ENCODE assay signal across 22 cellular contexts in the genomic region with DNA sequence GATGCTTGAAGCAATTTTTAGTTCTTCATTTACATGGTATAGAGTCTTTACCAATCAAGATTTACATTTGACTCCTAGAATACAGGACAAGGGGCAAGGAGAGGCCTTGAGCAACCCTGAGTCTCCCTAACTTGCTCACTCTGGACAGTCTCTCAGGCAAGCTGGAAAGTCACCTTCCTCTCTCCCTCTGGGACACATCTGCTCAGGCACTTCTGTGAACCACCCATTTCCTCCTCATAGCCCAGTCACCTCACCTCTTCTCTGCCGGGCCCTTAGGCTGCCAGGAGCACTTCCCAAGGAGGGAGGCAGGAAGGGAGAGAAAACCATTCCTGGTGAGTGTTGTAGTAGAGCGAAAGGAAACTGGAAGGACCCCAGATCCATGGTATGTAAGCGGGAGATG.
"Had no signal": no experiment of that assay in that cellular context is flagged by ENCODE, and none has a peak within 500 bp of the region (broad histone marks: within the 10 kb centered on the region; RNA-seq: fewer than 3 reads in every experiment).

No MANE protein-coding gene starts in this region.

- H3K4me3 Mint-ChIP-seq: activated CD4-positive, alpha-beta T cell treated with anti-CD3 and anti-CD28 coated beads, Interleukin-2, amount 10 ng/mL, durations not matched to agents 24 days and 14 days; activated CD8-positive, alpha-beta T cell treated with anti-CD3 and anti-CD28 coated beads for 36 hours; activated naive CD4-positive, alpha-beta T cell treated with anti-CD3 and anti-CD28 coated beads, Interleukin-2, amount 10 ng/mL, durations not matched to agents 7 days and 5 days; activated naive CD8-positive, alpha-beta T cell treated with anti-CD3 and anti-CD28 coated beads, Interleukin-2, amount 50 U/mL, for 24 hours; activated T-helper 17 cell treated with anti-CD3 and anti-CD28 coated beads, Interleukin-2, amount 50 U/mL, for 72 hours; memory B cell had no signal

- H3K27me3 Mint-ChIP-seq: activated CD4-positive, alpha-beta T cell treated with anti-CD3 and anti-CD28 coated beads, Interleukin-2, amount 10 ng/mL, durations not matched to agents 24 days and 14 days; activated CD8-positive, alpha-beta T cell treated with anti-CD3 and anti-CD28 coated beads for 36 hours; activated T-helper 17 cell treated with anti-CD3 and anti-CD28 coated beads, Interleukin-2, amount 50 U/mL, for 72 hours; memory B cell; naive B cell had no signal

- DNase-seq: activated CD4-positive, alpha-beta T cell treated with anti-CD3 and anti-CD28 coated beads, Interleukin-2, amount 10 ng/mL, durations not matched to agents 24 days and 14 days; activated CD8-positive, alpha-beta T cell treated with anti-CD3 and anti-CD28 coated beads for 36 hours; activated naive CD4-positive, alpha-beta T cell treated with anti-CD3 and anti-CD28 coated beads, Interleukin-2, amount 10 ng/mL, durations not matched to agents 7 days and 5 days; activated naive CD8-positive, alpha-beta T cell treated with anti-CD3 and anti-CD28 coated beads, Interleukin-2, amount 50 U/mL, for 24 hours; activated T-cell treated with anti-CD3 and anti-CD28 coated beads, Interleukin-2, amount 50 U/mL, for 1 hour; aorta; cortex of kidney; effector memory CD4-positive, alpha-beta T cell; hippocampal formation; mucosa of descending colon; naive B cell; pancreas; spleen; stimulated activated naive CD4-positive, alpha-beta T cell; T-helper 1 cell; T-helper 9 cell; tibial artery; uterus had no signal

- FAIRE-seq: islet of Langerhans, pancreas had no signal

- H3K4me1 ChIP-seq: pancreas, uterus had no signal

- H3K27ac Mint-ChIP-seq: activated CD4-positive, alpha-beta T cell treated with anti-CD3 and anti-CD28 coated beads, Interleukin-2, amount 10 ng/mL, durations not matched to agents 24 days and 14 days; activated CD8-positive, alpha-beta T cell treated with anti-CD3 and anti-CD28 coated beads for 36 hours; activated naive CD4-positive, alpha-beta T cell treated with anti-CD3 and anti-CD28 coated beads, Interleukin-2, amount 10 ng/mL, durations not matched to agents 7 days and 5 days; activated naive CD8-positive, alpha-beta T cell treated with anti-CD3 and anti-CD28 coated beads, Interleukin-2, amount 50 U/mL, for 24 hours; activated T-helper 17 cell treated with anti-CD3 and anti-CD28 coated beads, Interleukin-2, amount 50 U/mL, for 72 hours; memory B cell; naive B cell had no signal

- H3K4me1 Mint-ChIP-seq: activated CD4-positive, alpha-beta T cell treated with anti-CD3 and anti-CD28 coated beads, Interleukin-2, amount 10 ng/mL, durations not matched to agents 24 days and 14 days; activated naive CD4-positive, alpha-beta T cell treated with anti-CD3 and anti-CD28 coated beads, Interleukin-2, amount 10 ng/mL, durations not matched to agents 7 days and 5 days had no signal

- H3K36me3 Mint-ChIP-seq: activated naive CD4-positive, alpha-beta T cell treated with anti-CD3 and anti-CD28 coated beads, Interleukin-2, amount 10 ng/mL, durations not matched to agents 7 days and 5 days; memory B cell; naive B cell had no signal

- H3K36me3 ChIP-seq: pancreas, tibial artery, uterus had no signal

- H3K27me3 ChIP-seq: neutrophil, pancreas, spleen, tibial artery, uterus had no signal

- H3K9me3 ChIP-seq: mucosa of descending colon, neutrophil, pancreas, spleen, tibial artery, uterus had no signal

- H3K27ac ChIP-seq: pancreas, spleen, tibial artery, uterus had no signal

- H3K9me3 Mint-ChIP-seq: activated CD4-positive, alpha-beta T cell treated with anti-CD3 and anti-CD28 coated beads, Interleukin-2, amount 10 ng/mL, durations not matched to agents 24 days and 14 days; activated CD8-positive, alpha-beta T cell treated with anti-CD3 and anti-CD28 coated beads for 36 hours; activated naive CD4-positive, alpha-beta T cell treated with anti-CD3 and anti-CD28 coated beads, Interleukin-2, amount 10 ng/mL, durations not matched to agents 7 days and 5 days; activated naive CD8-positive, alpha-beta T cell treated with anti-CD3 and anti-CD28 coated beads, Interleukin-2, amount 50 U/mL, for 24 hours; activated T-helper 17 cell treated with anti-CD3 and anti-CD28 coated beads, Interleukin-2, amount 50 U/mL, for 72 hours; memory B cell; naive B cell had no signal

- ATAC-seq: activated CD8-positive, alpha-beta T cell treated with anti-CD3 and anti-CD28 coated beads for 36 hours; activated naive CD8-positive, alpha-beta T cell treated with anti-CD3 and anti-CD28 coated beads, Interleukin-2, amount 50 U/mL, for 24 hours; activated T-helper 17 cell treated with anti-CD3 and anti-CD28 coated beads, Interleukin-2, amount 50 U/mL, for 72 hours; mucosa of descending colon; pancreas had no signal

- H3K4me3 ChIP-seq: mucosa of descending colon, pancreas, spleen, tibial artery, uterus had no signal
